8 cellular contexts compared by ENCODE assay signal in genomic region chr7:129433823-129434171, GRCh38. TPM values are rescaled to one million over a fixed set of nuclear protein-coding genes. Genes with fewer than 3 reads are reported as not detected.
DNase-seq lines count a peak whose midpoint lies in the region; ATAC-seq lines count a peak whose summit lies in the region.

No MANE protein-coding gene starts in this region.

- peak overlapping the region; percentile 82 for H3K4me3 Mint-ChIP-seq in activated naive CD8-positive, alpha-beta T cell treated with anti-CD3 and anti-CD28 coated beads for 36 hours
- H3K4me3 Mint-ChIP-seq in stimulated activated naive CD8-positive, alpha-beta T cell treated with anti-CD3 and anti-CD28 coated beads, Interleukin-15, amount 100 ng/mL, for 72 hours: peak overlapping the region; percentile 96 to 97

- peaks cover 9% of the 10 kb centered on the region for H3K4me1 ChIP-seq in iPS-20b (ENCODE audit: insufficient read depth, low read length)

- peak; percentile 78 for DNase-seq in D341Med (ENCODE audit: low spot score)
- DNase-seq in activated naive CD8-positive, alpha-beta T cell treated with anti-CD3 and anti-CD28 coated beads for 36 hours: no peak
- DNase-seq in stimulated activated naive CD8-positive, alpha-beta T cell treated with anti-CD3 and anti-CD28 coated beads, Interleukin-15, amount 100 ng/mL, for 72 hours: no peak
- DNase-seq in MV-4-11 (lab: John Stamatoyannopoulos, UW): no peak
- DNase-seq in dermis blood vessel endothelial cell: no peak

- peaks cover 39% of the 10 kb centered on the region for H3K27me3 ChIP-seq in iPS-20b (ENCODE audit: insufficient read depth, low read length)

- no peaks in the 10 kb centered on the region for H3K9me3 Mint-ChIP-seq in activated naive CD8-positive, alpha-beta T cell treated with anti-CD3 and anti-CD28 coated beads for 36 hours
- H3K9me3 Mint-ChIP-seq in stimulated activated naive CD8-positive, alpha-beta T cell treated with anti-CD3 and anti-CD28 coated beads, Interleukin-15, amount 100 ng/mL, for 72 hours: no peaks in the 10 kb centered on the region

- peak overlapping the region; percentile 78; the same call in 1 of the 2 replicates for H3K9ac ChIP-seq in iPS-20b (ENCODE audit: low read depth, low read length)

- H3K9me3 ChIP-seq in iPS-20b (ENCODE audit: insufficient read depth, low read depth, low read length): no peaks in the 10 kb centered on the region

- H3K36me3 Mint-ChIP-seq in activated naive CD8-positive, alpha-beta T cell treated with anti-CD3 and anti-CD28 coated beads for 36 hours: peaks cover 12% of the 10 kb centered on the region

- peak overlapping the region; percentile 71 for H3K27ac Mint-ChIP-seq in activated naive CD8-positive, alpha-beta T cell treated with anti-CD3 and anti-CD28 coated beads for 36 hours
- H3K27ac Mint-ChIP-seq in stimulated activated naive CD8-positive, alpha-beta T cell treated with anti-CD3 and anti-CD28 coated beads, Interleukin-15, amount 100 ng/mL, for 72 hours: peak overlapping the region; percentile 45 to 75

- ATAC-seq in GM21381 (IDR thresholded peaks at IDR 0.05; ENCODE audit: unreplicated experiment) (peak; percentile 55), HG03565 (IDR thresholded peaks at IDR 0.05; ENCODE audit: unreplicated experiment) (peak; percentile 32)
- ATAC-seq in stimulated activated naive CD8-positive, alpha-beta T cell treated with anti-CD3 and anti-CD28 coated beads, Interleukin-15, amount 100 ng/mL, for 72 hours: peak; percentile 69

- peaks cover 22% of the 10 kb centered on the region for H3K4me1 Mint-ChIP-seq in activated naive CD8-positive, alpha-beta T cell treated with anti-CD3 and anti-CD28 coated beads for 36 hours
- H3K4me1 Mint-ChIP-seq in stimulated activated naive CD8-positive, alpha-beta T cell treated with anti-CD3 and anti-CD28 coated beads, Interleukin-15, amount 100 ng/mL, for 72 hours: peaks cover 42% of the 10 kb centered on the region

- peak overlapping the region; percentile 85 for H3K4me3 ChIP-seq in iPS-20b (ENCODE audit: low read length)

- H3K27ac ChIP-seq in iPS-20b (ENCODE audit: low read length): peak overlapping the region; percentile 40

- no peaks in the 10 kb centered on the region for H3K36me3 ChIP-seq in iPS-20b (ENCODE audit: insufficient read depth, low read depth, low read length)

- peaks cover 36% of the 10 kb centered on the region for H3K27me3 Mint-ChIP-seq in activated naive CD8-positive, alpha-beta T cell treated with anti-CD3 and anti-CD28 coated beads for 36 hours
- H3K27me3 Mint-ChIP-seq in stimulated activated naive CD8-positive, alpha-beta T cell treated with anti-CD3 and anti-CD28 coated beads, Interleukin-15, amount 100 ng/mL, for 72 hours: peaks cover 45% of the 10 kb centered on the region

RNA-seq across cellular contexts. Expression of gene STRIP2, which starts 0.4 kb away (rescaled TPM):
- total RNA-seq in activated naive CD8-positive, alpha-beta T cell treated with anti-CD3 and anti-CD28 coated beads for 36 hours: 1 to 10 TPM; 6.9 to 7.9 TPM
- total RNA-seq in dermis blood vessel endothelial cell: 2.7 and 6.1 TPM in 2 replicates
